8 cellular contexts compared by ENCODE assay signal in the genomic region with DNA sequence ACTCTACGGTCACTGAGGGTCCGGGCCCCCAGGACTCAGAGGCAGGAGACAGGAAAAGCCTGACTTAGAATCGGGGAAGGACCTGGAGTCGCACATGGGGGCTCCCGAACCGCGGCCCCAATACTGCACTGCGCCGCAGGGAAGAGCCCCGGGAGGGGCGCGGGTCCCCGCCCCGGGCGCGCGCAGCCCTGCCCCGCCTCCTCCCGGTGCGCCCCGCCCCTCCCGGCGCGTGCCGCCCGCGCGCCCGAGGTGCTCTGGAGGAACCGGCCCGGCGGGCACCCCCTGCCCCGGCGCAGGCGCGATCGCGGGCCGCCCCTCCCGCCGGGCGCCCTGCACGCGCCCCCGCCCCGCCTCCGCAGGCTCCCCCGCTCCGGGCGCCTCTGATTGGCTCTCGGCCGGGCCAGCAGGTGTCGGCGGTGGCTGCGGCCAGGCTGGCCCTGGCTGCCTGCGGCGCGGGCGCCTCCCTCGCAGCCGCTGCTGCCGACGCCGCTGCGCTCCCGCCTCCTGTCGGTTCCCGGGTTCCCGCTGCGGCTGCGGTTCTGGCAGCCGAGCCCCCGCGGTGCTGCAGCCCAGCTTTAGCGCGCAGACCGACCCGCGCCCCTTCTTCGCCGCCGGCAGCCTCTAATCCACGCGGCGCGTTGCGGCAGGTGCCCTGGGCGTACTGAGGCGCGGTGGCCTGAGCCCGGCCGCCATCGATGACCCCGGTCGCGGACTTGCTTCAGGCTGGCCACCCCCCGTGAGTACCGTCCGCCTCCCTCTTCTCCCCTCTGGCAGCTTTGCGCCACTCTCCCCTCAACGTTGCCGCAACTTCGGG. TPM values are rescaled to one million over a fixed set of nuclear protein-coding genes. Genes with fewer than 3 reads are reported as not detected.
DNase-seq lines count a peak whose midpoint lies in the region; ATAC-seq and TF ChIP-seq lines count a peak whose summit lies in the region.

A gene (plus strand): TSS at position 429 of the 814 bp plus-strand sequence. CDS start 91,208 bp downstream, outside the sequence.

- H3K4me1 ChIP-seq in Panc1 (ENCODE audit: control insufficient read depth, insufficient read depth, low read length) (no peaks in the 10 kb centered on the region), suprapubic skin (peaks cover 23% of the 10 kb centered on the region)

- in situ Hi-C loops in Panc1 (cut with HindIII; ENCODE audit: low pct_unique_long_range_greater_than_20kb, low sequenced_read_pairs), result no loop called here

- POLR2A ChIA-PET in Panc1 (lab: Charles Lee), result no interaction called here

- peak; percentile 86 for DNase-seq in DMS53 (lab: John Stamatoyannopoulos, UW)
- DNase-seq in HL-60 (ENCODE audit: low read depth in 1 of 2, low spot score in 1 of 2), result peak; percentile 16 to 22
- DNase-seq in Panc1 (ENCODE audit: low read depth, low spot score), result no peak
- peak; percentile 87 for DNase-seq in dermis blood vessel endothelial cell
- DNase-seq in lung microvascular endothelial cell (ENCODE audit: low read depth in 2 of 2), result peak; percentile 58 to 85
- DNase-seq in suprapubic skin (ENCODE audit: low spot score in 2 of 2), result no peak
- no peak for DNase-seq in mesenteric fat pad (ENCODE audit: low spot score)

- H3K4me3 ChIP-seq in HL-60 (replicated peaks; ENCODE audit: insufficient read depth, low read length) (peak within 1 kb of the TSS; percentile 26), Panc1 (ENCODE audit: low read depth in 2 of 2, low read length in 2 of 2) (peak within 1 kb of the TSS; percentile 42 to 50), suprapubic skin (peak within 1 kb of the TSS; percentile 59)

- H3K36me3 ChIP-seq in Panc1 (ENCODE audit: control insufficient read depth, insufficient read depth, low read length) (no peaks in the 10 kb centered on the region), suprapubic skin (no peaks in the 10 kb centered on the region)

- ATAC-seq in GM19467 (IDR thresholded peaks at IDR 0.05; ENCODE audit: unreplicated experiment) (peak; percentile 77), Panc1 (peak; percentile 85)

- CTCF ChIA-PET in Panc1 (lab: Charles Lee), result no interaction called here

- TF ChIP-seq EP300 in suprapubic skin (IDR thresholded peaks at IDR 0.05), result no peak

- BruUV-seq in Panc1 (replicated peaks; lab: Mats Ljungman, UMichigan), result no TSS peak

- H3K9me3 ChIP-seq in Panc1 (ENCODE audit: control insufficient read depth, insufficient read depth, low read depth, low read length) (no peaks in the 10 kb centered on the region), suprapubic skin (no peaks in the 10 kb centered on the region)

- TF ChIP-seq CTCF in HL-60 (IDR thresholded peaks at IDR 0.05; ENCODE audit: insufficient read depth, low read length), result no peak
- no peak for TF ChIP-seq CTCF in Panc1 (IDR thresholded peaks at IDR 0.05)
- no peak for TF ChIP-seq CTCF in suprapubic skin (IDR thresholded peaks at IDR 0.05)

- H3K27me3 ChIP-seq in HL-60 (ENCODE audit: insufficient read depth, poor library complexity, severe bottlenecking) (peaks cover 53% of the 10 kb centered on the region), Panc1 (ENCODE audit: control insufficient read depth, insufficient read depth, low read length) (no peaks in the 10 kb centered on the region; the same call in 1 of the 2 replicates), suprapubic skin (peaks cover 45% of the 10 kb centered on the region)

- no peak for TF ChIP-seq POLR2A in suprapubic skin (IDR thresholded peaks at IDR 0.05)

- intact Hi-C loops in Panc1 (cut with micrococcal nuclease; ENCODE audit: unreplicated experiment), result no loop called here

- WGBS in suprapubic skin, result 2% methylated on average over 27 of the region's 103 CpGs

- H3K27ac ChIP-seq in HL-60 (replicated peaks), result no peak within 1 kb of the TSS
- H3K27ac ChIP-seq in Panc1 (ENCODE audit: low read length), result no peak within 1 kb of the TSS
- H3K27ac ChIP-seq in suprapubic skin, result no peak within 1 kb of the TSS

RNA-seq across cellular contexts. Expression of the gene that starts here (rescaled TPM):
- 0.59 TPM for total RNA-seq in Panc1 (2021; ENCODE audit: unreplicated experiment)
- 0.75 TPM for polyA plus RNA-seq in Panc1 (2012; ENCODE audit: insufficient read length)
- 30.0 and 32.2 TPM in 2 replicates for total RNA-seq in dermis blood vessel endothelial cell
- total RNA-seq in lung microvascular endothelial cell, result 4.8 and 5.7 TPM in 2 replicates
- total RNA-seq in suprapubic skin, result 1 to 10 TPM; 1.4 to 4.4 (median 2.8) TPM
- 1.8 TPM for total RNA-seq in mesenteric fat pad

Comparison
In these comparisons a context has a peak if more than half of its experiments do, and no peak if none do; other contexts are left out.
1. Peak in ATAC-seq and H3K4me3 ChIP-seq in Panc1; RNA of the gene not detected or under 1 TPM.
2. DNase-seq: peak in DMS53 (single experiment), HL-60 (2 of 2), dermis blood vessel endothelial cell (single experiment) and lung microvascular endothelial cell (2 of 2); none in Panc1 (single experiment), suprapubic skin (0 of 2) and mesenteric fat pad (single experiment).
3. Peak in every context shown above with its lines, with median percentiles within 50 percentile points of each other: H3K4me3 ChIP-seq.